In genomic region chr1:212959266-212960220, GRCh38 we compare ENCODE assay signal across 11 cellular contexts. TPM values are rescaled to one million over a fixed set of nuclear protein-coding genes. Genes with fewer than 3 reads are reported as not detected.
A peak's percentile ranks its signal among the peaks of the same experiment; 100 is the strongest.
DNase-seq lines count a peak whose midpoint lies in the region; ATAC-seq and TF ChIP-seq lines count a peak whose summit lies in the region.
"Had no signal": no experiment of that assay in that cellular context is flagged by ENCODE, and none has a peak within 500 bp of the region (broad histone marks: within the 10 kb centered on the region; RNA-seq: fewer than 3 reads in every experiment).

No MANE protein-coding gene starts in this region.

- H3K27me3 ChIP-seq in vagina (no peaks in the 10 kb centered on the region), uterus (no peaks in the 10 kb centered on the region)

- peak; percentile 43 for DNase-seq in activated effector memory CD4-positive, alpha-beta T cell treated with anti-CD3 and anti-CD28 coated beads, Interleukin-2, amount 50 U/mL, for 16 hours
- DNase-seq in activated effector memory CD4-positive, alpha-beta T cell treated with Interleukin-2 at 50 U/mL for 16 hours, result no peak
- DNase-seq in vagina (ENCODE audit: extremely low spot score in 2 of 2) (no peak), NCI-H510A (lab: John Stamatoyannopoulos, UW) (no peak), uterus (no peak)
- DNase-seq in activated naive CD4-positive, alpha-beta T cell treated with anti-CD3 and anti-CD28 coated beads, Interleukin-2, amount 10 ng/mL, durations not matched to agents 7 days and 5 days, result no peak
- DNase-seq: effector memory CD4-positive, alpha-beta T cell had no signal

- H3K4me3 ChIP-seq in vagina (no peak overlapping the region), uterus (no peak overlapping the region)

- no peaks in the 10 kb centered on the region for H3K9me3 Mint-ChIP-seq in activated naive CD4-positive, alpha-beta T cell treated with anti-CD3 and anti-CD28 coated beads, Interleukin-2, amount 10 ng/mL, durations not matched to agents 7 days and 5 days

- no peak overlapping the region for H3K4me3 Mint-ChIP-seq in activated naive CD4-positive, alpha-beta T cell treated with anti-CD3 and anti-CD28 coated beads, Interleukin-2, amount 10 ng/mL, durations not matched to agents 7 days and 5 days

- no peak for TF ChIP-seq POLR2A in vagina (IDR thresholded peaks at IDR 0.05)
- TF ChIP-seq POLR2A in uterus (IDR thresholded peaks at IDR 0.05), result no peak

- H3K4me1 ChIP-seq in vagina (no peaks in the 10 kb centered on the region), uterus (no peaks in the 10 kb centered on the region)
- H3K4me1 ChIP-seq: parathyroid adenoma had no signal

- H3K27ac ChIP-seq in vagina, result no peak overlapping the region
- no peak overlapping the region for H3K27ac ChIP-seq in uterus
- H3K27ac ChIP-seq: 22Rv1, parathyroid adenoma had no signal

- H3K36me3 ChIP-seq in vagina (no peaks in the 10 kb centered on the region), uterus (no peaks in the 10 kb centered on the region)

- ATAC-seq in HG02759 (IDR thresholded peaks at IDR 0.05; ENCODE audit: unreplicated experiment), result peak; percentile 74
- ATAC-seq in HG03565 (IDR thresholded peaks at IDR 0.05; ENCODE audit: unreplicated experiment), result peak; percentile 73

- TF ChIP-seq CTCF in vagina (IDR thresholded peaks at IDR 0.05) (no peak), uterus (IDR thresholded peaks at IDR 0.05) (no peak)

- CTCF ChIA-PET in activated naive CD4-positive, alpha-beta T cell treated with anti-CD3 and anti-CD28 coated beads, Interleukin-2, amount 10 ng/mL, durations not matched to agents 7 days and 5 days (lab: Charles Lee), result interaction anchor here (0.7 kb wide), 1 partner anchor 14 kb away, joined by 3 read pairs; no protein-coding TSS in a partner anchor

- no peaks in the 10 kb centered on the region for H3K36me3 Mint-ChIP-seq in activated naive CD4-positive, alpha-beta T cell treated with anti-CD3 and anti-CD28 coated beads, Interleukin-2, amount 10 ng/mL, durations not matched to agents 7 days and 5 days

- H3K4me1 Mint-ChIP-seq in activated naive CD4-positive, alpha-beta T cell treated with anti-CD3 and anti-CD28 coated beads, Interleukin-2, amount 10 ng/mL, durations not matched to agents 7 days and 5 days, result no peaks in the 10 kb centered on the region

- intact Hi-C loops in vagina (cut with DNase I) (no loop called here), uterus (cut with DNase I; ENCODE audit: low total_unique reads) (no loop called here)

- peaks cover 50% of the 10 kb centered on the region for H3K27me3 Mint-ChIP-seq in activated naive CD4-positive, alpha-beta T cell treated with anti-CD3 and anti-CD28 coated beads, Interleukin-2, amount 10 ng/mL, durations not matched to agents 7 days and 5 days

- H3K9me3 ChIP-seq in vagina (no peaks in the 10 kb centered on the region), uterus (no peaks in the 10 kb centered on the region)

- H3K27ac Mint-ChIP-seq in activated naive CD4-positive, alpha-beta T cell treated with anti-CD3 and anti-CD28 coated beads, Interleukin-2, amount 10 ng/mL, durations not matched to agents 7 days and 5 days, result no peak overlapping the region

RNA-seq across cellular contexts. Expression of gene VASH2, which starts 9.2 kb away (rescaled TPM):
- 4.2 TPM for total RNA-seq in vagina
- 10 to 100 TPM in 1 of 4 donors, 1 to 10 TPM in 1, under 1 TPM in 2; under 0.01 to 17.2 (median 1.1) TPM for total RNA-seq in uterus

RNA-seq across cellular contexts. Expression of gene ANGEL2, which starts 56.1 kb away (rescaled TPM):
- total RNA-seq in vagina, result 55.2 TPM
- total RNA-seq in uterus, result 10 to 100 TPM; 37.1 to 79.9 (median 59.4) TPM
